10 cellular contexts compared by ENCODE assay signal in genomic region chr9:87667164-87667738, GRCh38. TPM values are rescaled to one million over a fixed set of nuclear protein-coding genes. Genes with fewer than 3 reads are reported as not detected.
A peak's percentile ranks its signal among the peaks of the same experiment; 100 is the strongest.
DNase-seq lines count a peak whose midpoint lies in the region; ATAC-seq, FAIRE-seq and TF ChIP-seq lines count a peak whose summit lies in the region.
"Had no signal": no experiment of that assay in that cellular context is flagged by ENCODE, and none has a peak within 500 bp of the region (broad histone marks: within the 10 kb centered on the region; RNA-seq: fewer than 3 reads in every experiment).

No MANE protein-coding gene starts in this region.

- peaks cover 6 to 20% of the 10 kb centered on the region in 2 donors for H3K36me3 ChIP-seq in kidney (ENCODE audit: control insufficient read depth in 1 of 2, insufficient read depth in 2 of 2, low read length in 2 of 2)

- in situ Hi-C loops in Caki2 (cut with HindIII; ENCODE audit: low pct_unique_long_range_greater_than_20kb, low sequenced_read_pairs), result no loop called here

- peak; percentile 22 for TF ChIP-seq CTCF in kidney (IDR thresholded peaks at IDR 0.05; ENCODE audit: borderline replicate concordance, extremely low read depth, insufficient read depth)

- ATAC-seq in HG02840 (IDR thresholded peaks at IDR 0.05; ENCODE audit: low FRiP score, unreplicated experiment) (no peak), HG03469 (IDR thresholded peaks at IDR 0.05; ENCODE audit: unreplicated experiment) (no peak), GM18858 (IDR thresholded peaks at IDR 0.05; ENCODE audit: unreplicated experiment) (no peak)
- ATAC-seq: psoas muscle had no signal

- DNase-seq in Caki2 (ENCODE audit: low read depth) (peak; percentile 19), H4 (ENCODE audit: low spot score) (peak; percentile 29), SKM-1 treated with dmso at 0.1 percent for 144 hours (lab: John Stamatoyannopoulos, UW; ENCODE audit: unreplicated experiment) (peak; percentile 40), kidney (no peak), COLO829 (ENCODE audit: low spot score) (no peak)
- DNase-seq: psoas muscle, substantia nigra had no signal

- H3K9ac ChIP-seq in kidney (ENCODE audit: low read length in 2 of 2), result no peak overlapping the region

- no peak overlapping the region for H3K4me3 ChIP-seq in kidney (ENCODE audit: low read length in 2 of 2)
- H3K4me3 ChIP-seq: psoas muscle had no signal

- intact Hi-C loops in kidney (cut with DNase I), result loop anchor here (10.0 kb wide), 1 partner anchor 332 kb away; no protein-coding TSS in a partner anchor

- H3K4me1 ChIP-seq in kidney (ENCODE audit: control insufficient read depth in 1 of 2, insufficient read depth in 1 of 2, low read depth in 1 of 2, low read length in 2 of 2), result no peaks in the 10 kb centered on the region
- H3K4me1 ChIP-seq: psoas muscle had no signal

- no peak overlapping the region for H3K27ac ChIP-seq in kidney (ENCODE audit: low read depth in 2 of 2, low read length in 2 of 2)
- H3K27ac ChIP-seq: psoas muscle had no signal

- no peak for FAIRE-seq in kidney (lab: Jason Lieb, UNC)

- H3K9me3 ChIP-seq in kidney (ENCODE audit: control insufficient read depth in 1 of 2, low read length in 2 of 2), result peaks cover 0 to 6% of the 10 kb centered on the region in 2 donors
- H3K9me3 ChIP-seq: psoas muscle had no signal

RNA-seq across cellular contexts. Expression of gene CTSL, which starts 58.7 kb away (rescaled TPM):
- total RNA-seq in Caki2 (2014; rRNA removed; shearing (Covaris generic); ENCODE audit: low replicate concordance), result 227 and 293 TPM in 2 replicates
- 229 and 247 TPM in 2 replicates for total RNA-seq in H4 (2014; rRNA removed; shearing (Covaris generic))
- total RNA-seq in kidney, result 139 TPM
- 237 TPM for polyA plus RNA-seq in kidney (ENCODE audit: insufficient read depth, low read depth, low replicate concordance)

Comparison
In these comparisons a context has a peak if more than half of its experiments do, and no peak if none do; other contexts are left out.
1. DNase-seq: peak in Caki2 (single experiment), H4 (single experiment) and SKM-1 treated with dmso at 0.1 percent for 144 hours (single experiment); none in kidney (single experiment) and COLO829 (single experiment).